8 cellular contexts compared by ENCODE assay signal in the genomic region with DNA sequence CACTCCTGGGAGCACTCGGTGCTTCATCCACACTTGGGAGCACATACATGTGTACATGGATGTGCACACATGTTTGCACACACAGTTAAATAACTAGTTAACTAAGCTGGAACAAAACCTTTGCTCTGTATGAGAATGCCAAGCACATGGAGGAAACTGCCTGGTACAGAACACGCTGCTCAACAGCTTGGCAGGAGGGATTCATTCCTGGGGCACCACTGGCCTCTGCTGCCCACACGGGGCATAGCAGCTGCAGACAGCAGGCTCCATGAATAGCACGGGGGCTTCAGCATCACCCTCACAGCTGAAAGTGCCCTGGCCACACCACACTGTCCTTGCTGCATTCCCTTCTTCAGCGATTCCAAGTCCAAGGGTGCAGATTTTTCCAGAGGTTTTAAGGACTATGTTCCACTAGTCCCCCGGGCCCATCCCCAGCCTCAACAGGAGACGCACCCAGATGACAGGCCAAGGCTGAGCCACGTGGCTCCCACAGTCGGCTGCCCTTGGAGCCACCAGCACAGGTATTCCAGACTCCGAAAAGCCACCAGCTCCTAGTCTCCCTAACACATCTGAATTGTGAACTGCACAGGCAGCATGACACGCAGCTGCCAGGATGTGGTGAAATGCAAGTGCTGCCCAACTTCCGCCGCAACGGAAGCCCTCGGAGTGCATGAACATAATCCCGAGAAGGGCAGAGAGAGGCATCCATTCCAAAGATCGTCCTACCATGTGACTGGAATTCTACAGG. TPM values are rescaled to one million over a fixed set of nuclear protein-coding genes. Genes with fewer than 3 reads are reported as not detected.
DNase-seq lines count a peak whose midpoint lies in the region; ATAC-seq and TF ChIP-seq lines count a peak whose summit lies in the region.

No MANE protein-coding gene starts in this region.

- peak; percentile 73 to 81 for ATAC-seq in activated CD4-positive, CD25-positive, alpha-beta regulatory T cell treated with anti-CD3 and anti-CD28 coated beads, Interleukin-2, amount 50 U/mL, for 24 hours
- no peak for ATAC-seq in HG03521 (IDR thresholded peaks at IDR 0.05; ENCODE audit: unreplicated experiment)

- H3K9ac ChIP-seq in endodermal cell (ENCODE audit: extremely low read depth, low read length, poor library complexity, severe bottlenecking) (no peak overlapping the region), mesendoderm (ENCODE audit: low read length) (no peak overlapping the region)

- H2AK5ac ChIP-seq in mesendoderm (ENCODE audit: low read length), result no peak overlapping the region

- no peak overlapping the region for H2BK120ac ChIP-seq in mesendoderm (ENCODE audit: low read depth, low read length)

- 76 to 81% methylated on average over 16 to 17 of the region's 17 CpGs for WGBS in endodermal cell (ENCODE audit: insufficient coverage in 1 of 2, insufficient read length in 1 of 2), 2 experiments
- WGBS in mesendoderm (ENCODE audit: extremely low coverage, insufficient coverage, low lambda C conversion rate), result no CpG with 5 or more reads among the region's 17 CpGs
- WGBS in thyroid gland, 2 donors, result 73 to 83% methylated on average over 14 to 17 of the region's 17 CpGs

- H3K4me1 ChIP-seq in endodermal cell (ENCODE audit: control insufficient read depth, insufficient read depth, low read length), result no peaks in the 10 kb centered on the region
- H3K4me1 ChIP-seq in mesendoderm (ENCODE audit: control insufficient read depth, low read depth, low read length), result peaks cover 3% of the 10 kb centered on the region
- peaks cover 0 to 8% of the 10 kb centered on the region in 2 donors for H3K4me1 ChIP-seq in thyroid gland

- no peaks in the 10 kb centered on the region for H3K27me3 Mint-ChIP-seq in endodermal cell (ENCODE audit: insufficient read depth)

- no peak overlapping the region for H3K23ac ChIP-seq in mesendoderm (ENCODE audit: low read length)

- H3K79me2 ChIP-seq in mesendoderm (ENCODE audit: control insufficient read depth, insufficient read depth, low read length), result no peaks in the 10 kb centered on the region

- no peak for TF ChIP-seq POLR2A in thyroid gland (IDR thresholded peaks at IDR 0.05)

- no peak overlapping the region for H2BK15ac ChIP-seq in mesendoderm (replicated peaks; ENCODE audit: low read depth)

- H3K4me3 Mint-ChIP-seq in endodermal cell, result no peak overlapping the region

- H3K36me3 Mint-ChIP-seq in endodermal cell (ENCODE audit: low read depth), result peaks cover 33% of the 10 kb centered on the region

- DNase-seq in SHP77 (lab: John Stamatoyannopoulos, UW) (peak; percentile 11 to 44), SHP77 treated with DMSO at 0.1 percent for 48 hours (lab: John Stamatoyannopoulos, UW) (no peak), NCI-H1105 treated with DMSO at 0.1 percent for 48 hours (lab: John Stamatoyannopoulos, UW) (peak; percentile 48), endodermal cell (peak; percentile 86), mesendoderm (peak; percentile 68), thyroid gland (peak; percentile 56 to 67)

- H3K4ac ChIP-seq in mesendoderm (ENCODE audit: low read depth, low read length), result no peak overlapping the region

- no peak overlapping the region for H4K8ac ChIP-seq in mesendoderm (ENCODE audit: low read depth, low read length)

- H3K4me3 ChIP-seq in endodermal cell (ENCODE audit: low read length) (no peak overlapping the region), mesendoderm (ENCODE audit: low read length) (no peak overlapping the region), thyroid gland (replicated peaks in 1 of 3) (no peak overlapping the region)

- H4K5ac ChIP-seq in mesendoderm (ENCODE audit: low read length), result no peak overlapping the region

- intact Hi-C loops in thyroid gland (cut with DNase I), result no loop called here

- no peak overlapping the region for H3K27ac Mint-ChIP-seq in endodermal cell

- H3K18ac ChIP-seq in mesendoderm (ENCODE audit: low read length), result no peak overlapping the region

- no peak overlapping the region for H2BK5ac ChIP-seq in mesendoderm (ENCODE audit: low read length)

- no peak overlapping the region for H3K56ac ChIP-seq in mesendoderm (ENCODE audit: low read length)

- H3K27me3 ChIP-seq in endodermal cell (ENCODE audit: control insufficient read depth, insufficient read depth, low read length, poor library complexity, severe bottlenecking) (no peaks in the 10 kb centered on the region), mesendoderm (ENCODE audit: insufficient read depth, low read length, poor library complexity) (no peaks in the 10 kb centered on the region), thyroid gland (no peaks in the 10 kb centered on the region)

- H3K79me1 ChIP-seq in mesendoderm (ENCODE audit: low read length), result no peaks in the 10 kb centered on the region

- no peak overlapping the region for H3K4me2 ChIP-seq in mesendoderm (ENCODE audit: low read length)

- H3K4me1 Mint-ChIP-seq in endodermal cell, result peaks cover 15% of the 10 kb centered on the region

- H3K9me3 Mint-ChIP-seq in endodermal cell, result peaks cover 8% of the 10 kb centered on the region

- no peaks in the 10 kb centered on the region for H3K9me3 ChIP-seq in endodermal cell (ENCODE audit: control insufficient read depth, low read length)
- H3K9me3 ChIP-seq in thyroid gland, result no peaks in the 10 kb centered on the region

- H3K27ac ChIP-seq in endodermal cell (ENCODE audit: low read depth, low read length) (no peak overlapping the region), mesendoderm (ENCODE audit: low read depth, low read length) (no peak overlapping the region), thyroid gland (no peak overlapping the region)

- TF ChIP-seq CTCF in endodermal cell (conservative IDR thresholded peaks at IDR 0.05), result peak; percentile 82
- peak; percentile 27 to 79 (median 72) for TF ChIP-seq CTCF in thyroid gland (IDR thresholded peaks at IDR 0.05)

- no peaks in the 10 kb centered on the region for H3K36me3 ChIP-seq in endodermal cell (ENCODE audit: control insufficient read depth, insufficient read depth, low read length)
- peaks cover 1% of the 10 kb centered on the region for H3K36me3 ChIP-seq in mesendoderm (ENCODE audit: control insufficient read depth, insufficient read depth, low read length)
- peaks cover 0 to 5% of the 10 kb centered on the region in 2 donors for H3K36me3 ChIP-seq in thyroid gland

RNA-seq across cellular contexts. Expression of gene NPHP4, which starts 16.9 kb away (rescaled TPM):
- total RNA-seq in endodermal cell (10 to 100 TPM; 19.1 to 25.4 TPM), thyroid gland (10 to 100 TPM; 24.3 to 48.3 (median 30.4) TPM)
- polyA plus RNA-seq in endodermal cell (2013, experiment 1 of 2), result 15.1 TPM
- polyA plus RNA-seq in endodermal cell (2013, experiment 2 of 2), result 12.6 TPM
- polyA plus RNA-seq in mesendoderm (2013, experiment 1 of 2), result 3.0 TPM
- polyA plus RNA-seq in mesendoderm (2013, experiment 2 of 2), result 3.0 TPM
